Comparison of ENCODE assay signal across 1 cellular context in genomic region chr4:24470681-24471622, GRCh38.
TF ChIP-seq lines count a peak whose summit lies in the region.

No MANE protein-coding gene starts in this region.

TF ChIP-seq in GM23338, 12 proteins besides CTCF, POLR2A, EP300 and RAD21 (continued from another document):
- TF ChIP-seq REST (IDR thresholded peaks at IDR 0.05; ENCODE audit: unreplicated experiment) (no peak), ZNF114 (CRISPR knock-in tag; IDR thresholded peaks at IDR 0.05) (no peak)
